ENCODE assay signal across 14 cellular contexts in genomic region chr18:69956655-69957054, GRCh38. TPM values are rescaled to one million over a fixed set of nuclear protein-coding genes. Genes with fewer than 3 reads are reported as not detected.
DNase-seq lines count a peak whose midpoint lies in the region; ATAC-seq and TF ChIP-seq lines count a peak whose summit lies in the region.
"Had no signal": no experiment of that assay in that cellular context is flagged by ENCODE, and none has a peak within 500 bp of the region (broad histone marks: within the 10 kb centered on the region; RNA-seq: fewer than 3 reads in every experiment).

No MANE protein-coding gene starts in this region.

- no peak overlapping the region for H3K4ac ChIP-seq in mesendoderm (ENCODE audit: low read depth, low read length)

- H3K4me2 ChIP-seq in mesendoderm (ENCODE audit: low read length), result no peak overlapping the region

- H3K56ac ChIP-seq in mesendoderm (ENCODE audit: low read length), result peak overlapping the region; percentile 15

- peaks cover 21% of the 10 kb centered on the region for H3K4me1 Mint-ChIP-seq in activated T-cell treated with anti-CD3 and anti-CD28 coated beads, Interleukin-2, amount 50 U/mL, for 4 hours (ENCODE audit: low read depth)
- H3K4me1 Mint-ChIP-seq in activated T-helper 2 cell treated with anti-CD3 and anti-CD28 coated beads, Interferon-gamma antibody, Interleukin-2, Interleukin-4, amounts not matched to agents 10 μg/mL and 5 μg/mL and 100 μg/mL, durations not matched to agents 14 hours and 24 hours and 36 hours (ENCODE audit: low read depth), result peaks cover 32% of the 10 kb centered on the region

- no peak overlapping the region for H2BK5ac ChIP-seq in mesendoderm (ENCODE audit: low read length)

- no peak for TF ChIP-seq CTCF in upper lobe of left lung (IDR thresholded peaks at IDR 0.05)

- no peaks in the 10 kb centered on the region for H3K27me3 Mint-ChIP-seq in activated T-cell treated with anti-CD3 and anti-CD28 coated beads, Interleukin-2, amount 50 U/mL, for 4 hours (ENCODE audit: low read depth)
- no peaks in the 10 kb centered on the region for H3K27me3 Mint-ChIP-seq in activated T-helper 2 cell treated with anti-CD3 and anti-CD28 coated beads, Interferon-gamma antibody, Interleukin-2, Interleukin-4, amounts not matched to agents 10 μg/mL and 5 μg/mL and 100 μg/mL, durations not matched to agents 14 hours and 24 hours and 36 hours (ENCODE audit: low read depth)
- H3K27me3 Mint-ChIP-seq: progenitor cell of endocrine pancreas had no signal

- H4K5ac ChIP-seq in mesendoderm (ENCODE audit: low read length), result no peak overlapping the region

- H3K4me3 Mint-ChIP-seq in activated T-cell treated with anti-CD3 and anti-CD28 coated beads, Interleukin-2, amount 50 U/mL, for 4 hours, result no peak overlapping the region
- no peak overlapping the region for H3K4me3 Mint-ChIP-seq in activated T-helper 2 cell treated with anti-CD3 and anti-CD28 coated beads, Interferon-gamma antibody, Interleukin-2, Interleukin-4, amounts not matched to agents 10 μg/mL and 5 μg/mL and 100 μg/mL, durations not matched to agents 14 hours and 24 hours and 36 hours (ENCODE audit: low read depth)

- H3K9me3 Mint-ChIP-seq in activated T-cell treated with anti-CD3 and anti-CD28 coated beads, Interleukin-2, amount 50 U/mL, for 4 hours, result peaks cover 4% of the 10 kb centered on the region
- H3K9me3 Mint-ChIP-seq in activated T-helper 2 cell treated with anti-CD3 and anti-CD28 coated beads, Interferon-gamma antibody, Interleukin-2, Interleukin-4, amounts not matched to agents 10 μg/mL and 5 μg/mL and 100 μg/mL, durations not matched to agents 14 hours and 24 hours and 36 hours, result peaks cover 7% of the 10 kb centered on the region

- H2AK5ac ChIP-seq in mesendoderm (ENCODE audit: low read length), result no peak overlapping the region

- no peaks in the 10 kb centered on the region for H3K79me1 ChIP-seq in mesendoderm (ENCODE audit: low read length)

- no peak overlapping the region for H3K9ac ChIP-seq in mesendoderm (ENCODE audit: low read length)

- H2BK120ac ChIP-seq in mesendoderm (ENCODE audit: low read depth, low read length), result no peak overlapping the region

- H3K27ac Mint-ChIP-seq in activated T-helper 2 cell treated with anti-CD3 and anti-CD28 coated beads, Interferon-gamma antibody, Interleukin-2, Interleukin-4, amounts not matched to agents 10 μg/mL and 5 μg/mL and 100 μg/mL, durations not matched to agents 14 hours and 24 hours and 36 hours, result no peak overlapping the region
- H3K27ac Mint-ChIP-seq: progenitor cell of endocrine pancreas had no signal

- intact Hi-C loops in activated T-helper 2 cell treated with anti-CD3 and anti-CD28 coated beads, Interferon-gamma antibody, Interleukin-2, Interleukin-4, amounts not matched to agents 10 μg/mL and 5 μg/mL and 100 μg/mL, durations not matched to agents 14 hours and 24 hours and 36 hours (cut with micrococcal nuclease), result loop anchor here (1.0 to 5.0 kb wide), 7 partner anchors 7 to 251 kb away; partner anchors contain the start of gene RTTN

- TF ChIP-seq EP300 in upper lobe of left lung (IDR thresholded peaks at IDR 0.05), result no peak

- H3K27ac ChIP-seq in mesendoderm (ENCODE audit: low read depth, low read length) (no peak overlapping the region), upper lobe of left lung (no peak overlapping the region)

- no peak for DNase-seq in activated T-cell treated with anti-CD3 and anti-CD28 coated beads, Interleukin-2, amount 50 U/mL, for 4 hours
- DNase-seq in mesendoderm, result peak; percentile 11
- no peak for DNase-seq in activated T-helper 2 cell treated with anti-CD3 and anti-CD28 coated beads, Interferon-gamma antibody, Interleukin-2, Interleukin-4, amounts not matched to agents 10 μg/mL and 5 μg/mL and 100 μg/mL, durations not matched to agents 14 hours and 24 hours and 36 hours (ENCODE audit: low spot score)
- DNase-seq in upper lobe of left lung, result no peak
- no peak for DNase-seq in superior temporal gyrus (ENCODE audit: extremely low spot score)
- no peak for DNase-seq in T-helper 9 cell
- DNase-seq: GF-D8, GOT3, IMR-90, midbrain, NCI-H1417 treated with DMSO at 0.1 percent for 48 hours had no signal

- ATAC-seq in GM18502 (IDR thresholded peaks at IDR 0.05; ENCODE audit: poor library complexity, unreplicated experiment) (peak; percentile 30), HG02610 (IDR thresholded peaks at IDR 0.05; ENCODE audit: unreplicated experiment) (peak; percentile 16), upper lobe of left lung (ENCODE audit: low FRiP score in 2 of 2) (no peak)
- ATAC-seq in activated T-cell treated with anti-CD3 and anti-CD28 coated beads, Interleukin-2, amount 50 U/mL, for 4 hours, result peak; percentile 49 to 61

- no CpG with 5 or more reads among the region's 10 CpGs for WGBS in mesendoderm (ENCODE audit: extremely low coverage, insufficient coverage, low lambda C conversion rate)
- 60 to 73% methylated on average over 10 of the region's 10 CpGs for WGBS in upper lobe of left lung, 2 donors

- H3K79me2 ChIP-seq in mesendoderm (ENCODE audit: control insufficient read depth, insufficient read depth, low read length), result no peaks in the 10 kb centered on the region

- H3K4me3 ChIP-seq in mesendoderm (ENCODE audit: low read length), result no peak overlapping the region
- peak overlapping the region in 1 of 4 donors; percentile 13 for H3K4me3 ChIP-seq in upper lobe of left lung

- H3K18ac ChIP-seq in mesendoderm (ENCODE audit: low read length), result no peak overlapping the region

- H3K9me3 ChIP-seq in upper lobe of left lung, result no peaks in the 10 kb centered on the region

- H3K23ac ChIP-seq in mesendoderm (ENCODE audit: low read length), result no peak overlapping the region

- TF ChIP-seq POLR2A in upper lobe of left lung (IDR thresholded peaks at IDR 0.05), result no peak

- no peaks in the 10 kb centered on the region for H3K27me3 ChIP-seq in mesendoderm (ENCODE audit: insufficient read depth, low read length, poor library complexity)
- no peaks in the 10 kb centered on the region for H3K27me3 ChIP-seq in upper lobe of left lung

- peaks cover 8% of the 10 kb centered on the region for H3K36me3 Mint-ChIP-seq in activated T-cell treated with anti-CD3 and anti-CD28 coated beads, Interleukin-2, amount 50 U/mL, for 4 hours (ENCODE audit: insufficient read depth)
- H3K36me3 Mint-ChIP-seq in activated T-helper 2 cell treated with anti-CD3 and anti-CD28 coated beads, Interferon-gamma antibody, Interleukin-2, Interleukin-4, amounts not matched to agents 10 μg/mL and 5 μg/mL and 100 μg/mL, durations not matched to agents 14 hours and 24 hours and 36 hours (ENCODE audit: low read depth), result peaks cover 27% of the 10 kb centered on the region

- H3K36me3 ChIP-seq in mesendoderm (ENCODE audit: control insufficient read depth, insufficient read depth, low read length) (no peaks in the 10 kb centered on the region), upper lobe of left lung (no peaks in the 10 kb centered on the region)

- H3K4me1 ChIP-seq in mesendoderm (ENCODE audit: control insufficient read depth, low read depth, low read length) (peaks cover 3% of the 10 kb centered on the region), upper lobe of left lung (no peaks in the 10 kb centered on the region)

- no peak overlapping the region for H2BK15ac ChIP-seq in mesendoderm (replicated peaks; ENCODE audit: low read depth)

- H4K8ac ChIP-seq in mesendoderm (ENCODE audit: low read depth, low read length), result no peak overlapping the region

RNA-seq across cellular contexts. Expression of gene CD226, which starts 9.0 kb away (rescaled TPM):
- total RNA-seq in activated T-cell treated with anti-CD3 and anti-CD28 coated beads, Interleukin-2, amount 50 U/mL, for 4 hours, result 100 to 1,000 TPM; 129 to 168 (median 129) TPM
- polyA plus RNA-seq in mesendoderm (2013, experiment 1 of 2), result 0.29 TPM
- 0.25 TPM for polyA plus RNA-seq in mesendoderm (2013, experiment 2 of 2)
- 81.5 and 85.3 TPM in 2 replicates for total RNA-seq in activated T-helper 2 cell treated with anti-CD3 and anti-CD28 coated beads, Interferon-gamma antibody, Interleukin-2, Interleukin-4, amounts not matched to agents 10 μg/mL and 5 μg/mL and 100 μg/mL, durations not matched to agents 14 hours and 24 hours and 36 hours
- 10 to 100 TPM in 2 of 6 donors, 1 to 10 TPM in 4; 3.3 to 26.5 (median 5.5) TPM for total RNA-seq in upper lobe of left lung

Comparison
In these comparisons a context has a peak if more than half of its experiments do, and no peak if none do; other contexts are left out.
1. ATAC-seq: peak in GM18502 (single experiment), HG02610 (single experiment) and activated T-cell treated with anti-CD3 and anti-CD28 coated beads, Interleukin-2, amount 50 U/mL, for 4 hours (2 of 2); none in upper lobe of left lung (0 of 2).